ENCODE assay signal across 12 cellular contexts in genomic region chr2:57759131-57759530, GRCh38.
DNase-seq lines count a peak whose midpoint lies in the region; ATAC-seq, FAIRE-seq and TF ChIP-seq lines count a peak whose summit lies in the region.
"Had no signal": no experiment of that assay in that cellular context is flagged by ENCODE, and none has a peak within 500 bp of the region (broad histone marks: within the 10 kb centered on the region; RNA-seq: fewer than 3 reads in every experiment).

No MANE protein-coding gene starts in this region.

- CTCF ChIA-PET in A549 (lab: Yijun Ruan, JAX) = interaction anchor here (0.6 to 5.0 kb wide), 41 partner anchors 9 to 1424 kb away, joined by 3 to 29 read pairs (median 4); no protein-coding TSS in a partner anchor

- 70% methylated on average over 5 of the region's 5 CpGs for WGBS in A549 (ENCODE audit: missing lambda C conversion rate)

- peaks cover 12% of the 10 kb centered on the region; the same call in 2 of the 3 replicates for H3K4me1 ChIP-seq in A549
- peaks cover 11% of the 10 kb centered on the region for H3K4me1 ChIP-seq in lower lobe of right lung

- no peaks in the 10 kb centered on the region for H3K27me3 ChIP-seq in lower lobe of right lung (ENCODE audit: low read depth)

- TF ChIP-seq RAD21 in A549 (conservative IDR thresholded peaks at IDR 0.05 in 1 of 2, IDR thresholded peaks at IDR 0.05 in 1 of 2) = no peak

- intact Hi-C loops in lower lobe of right lung (cut with DNase I) = no loop called here

- no peaks in the 10 kb centered on the region for H3K36me3 Mint-ChIP-seq in T-helper 17 cell (ENCODE audit: low read depth)
- H3K36me3 Mint-ChIP-seq in activated naive CD8-positive, alpha-beta T cell treated with anti-CD3 and anti-CD28 coated beads for 36 hours = no peaks in the 10 kb centered on the region
- H3K36me3 Mint-ChIP-seq: CD4-positive, alpha-beta memory T cell had no signal

- no peaks in the 10 kb centered on the region for H3K36me3 ChIP-seq in lower lobe of right lung

- FAIRE-seq in A549 (lab: Jason Lieb, UNC) = no peak

- TF ChIP-seq CTCF in A549 (IDR thresholded peaks at IDR 0.05) (no peak), lower lobe of right lung (IDR thresholded peaks at IDR 0.05) (no peak)

- H3K27me3 Mint-ChIP-seq in T-helper 17 cell = peaks cover 19% of the 10 kb centered on the region
- H3K27me3 Mint-ChIP-seq in activated naive CD8-positive, alpha-beta T cell treated with anti-CD3 and anti-CD28 coated beads for 36 hours = peaks cover 6% of the 10 kb centered on the region

- TF ChIP-seq EP300 in A549 (IDR thresholded peaks at IDR 0.05) = no peak

- H3K4me2 ChIP-seq in A549 = peak overlapping the region; percentile 71; the same call in 2 of the 3 replicates

- H3K9me3 Mint-ChIP-seq in activated naive CD8-positive, alpha-beta T cell treated with anti-CD3 and anti-CD28 coated beads for 36 hours = no peaks in the 10 kb centered on the region
- H3K9me3 Mint-ChIP-seq: activated CD8-positive, alpha-beta T cell treated with anti-CD3 and anti-CD28 coated beads for 36 hours; activated T-helper 17 cell treated with anti-CD3 and anti-CD28 coated beads, Interleukin-2, amount 50 U/mL, for 72 hours; CD4-positive, alpha-beta memory T cell had no signal

- H3K4me3 ChIP-seq in A549 (no peak overlapping the region), lower lobe of right lung (no peak overlapping the region)

- no peaks in the 10 kb centered on the region for H3K9me3 ChIP-seq in A549
- H3K9me3 ChIP-seq in T-helper 17 cell (ENCODE audit: control insufficient read depth, low read length, poor library complexity, severe bottlenecking) = no peaks in the 10 kb centered on the region
- no peaks in the 10 kb centered on the region for H3K9me3 ChIP-seq in lower lobe of right lung

- DNase-seq in A549 (ENCODE audit: low read depth in 1 of 2, low spot score in 1 of 2) (no peak), T-helper 17 cell (no peak), left kidney (ENCODE audit: low read depth, low spot score) (peak; percentile 5), NOMO-1 (lab: John Stamatoyannopoulos, UW; ENCODE audit: unreplicated experiment in 2 of 2) (no peak), lower lobe of right lung (no peak)
- DNase-seq in activated naive CD8-positive, alpha-beta T cell treated with anti-CD3 and anti-CD28 coated beads for 36 hours = no peak
- DNase-seq: cortex of kidney had no signal

- ATAC-seq in A549 (no peak), HG02870 (IDR thresholded peaks at IDR 0.05; ENCODE audit: unreplicated experiment) (peak; percentile 27), T-helper 17 cell (no peak), HG03025 (IDR thresholded peaks at IDR 0.05; ENCODE audit: low FRiP score, unreplicated experiment) (no peak), lower lobe of right lung (no peak)

- H3K27ac Mint-ChIP-seq in T-helper 17 cell = peak overlapping the region; percentile 73
- no peak overlapping the region for H3K27ac Mint-ChIP-seq in activated naive CD8-positive, alpha-beta T cell treated with anti-CD3 and anti-CD28 coated beads for 36 hours
- H3K27ac Mint-ChIP-seq: activated CD8-positive, alpha-beta T cell treated with anti-CD3 and anti-CD28 coated beads for 36 hours; activated T-helper 17 cell treated with anti-CD3 and anti-CD28 coated beads, Interleukin-2, amount 50 U/mL, for 72 hours; CD4-positive, alpha-beta memory T cell had no signal

- H3K4me1 Mint-ChIP-seq in T-helper 17 cell = peaks cover 5% of the 10 kb centered on the region
- H3K4me1 Mint-ChIP-seq in activated naive CD8-positive, alpha-beta T cell treated with anti-CD3 and anti-CD28 coated beads for 36 hours = no peaks in the 10 kb centered on the region
- H3K4me1 Mint-ChIP-seq: activated T-helper 17 cell treated with anti-CD3 and anti-CD28 coated beads, Interleukin-2, amount 50 U/mL, for 72 hours had no signal

- POLR2A ChIA-PET in A549 (lab: Yijun Ruan, JAX) = no interaction called here

- TF ChIP-seq POLR2A in A549 (IDR thresholded peaks at IDR 0.05; ENCODE audit: low read length) = no peak

- no peak overlapping the region; a peak in 1 of 6 replicates for H3K27ac ChIP-seq in A549
- H3K27ac ChIP-seq in lower lobe of right lung = no peak overlapping the region

- peak overlapping the region; percentile 41 for H3K4me3 Mint-ChIP-seq in T-helper 17 cell
- no peak overlapping the region for H3K4me3 Mint-ChIP-seq in activated naive CD8-positive, alpha-beta T cell treated with anti-CD3 and anti-CD28 coated beads for 36 hours
- H3K4me3 Mint-ChIP-seq: activated CD8-positive, alpha-beta T cell treated with anti-CD3 and anti-CD28 coated beads for 36 hours; activated T-helper 17 cell treated with anti-CD3 and anti-CD28 coated beads, Interleukin-2, amount 50 U/mL, for 72 hours had no signal

TF ChIP-seq in A549, 52 proteins besides CTCF, POLR2A, EP300 and RAD21:
- no peak for TF ChIP-seq JUNB (IDR thresholded peaks at IDR 0.05)
- no peak for TF ChIP-seq CEBPB (IDR thresholded peaks at IDR 0.05)
- no peak for TF ChIP-seq BHLHE40 (IDR thresholded peaks at IDR 0.05; ENCODE audit: low read depth, low read length)
- TF ChIP-seq NPAS2 (CRISPR knock-in tag; IDR thresholded peaks at IDR 0.05; ENCODE audit: borderline replicate concordance) = no peak
- TF ChIP-seq CBX8 (IDR thresholded peaks at IDR 0.05) = no peak
